ENCODE assay signal across 19 cellular contexts in genomic region chr4:82691431-82691830, GRCh38.
DNase-seq lines count a peak whose midpoint lies in the region; ATAC-seq and TF ChIP-seq lines count a peak whose summit lies in the region.
"Had no signal": no experiment of that assay in that cellular context is flagged by ENCODE, and none has a peak within 500 bp of the region (broad histone marks: within the 10 kb centered on the region; RNA-seq: fewer than 3 reads in every experiment).

No MANE protein-coding gene starts in this region.

- no peak overlapping the region for H2AFZ ChIP-seq in osteoblast (ENCODE audit: low read length)

- intact Hi-C loops in left ventricle myocardium inferior (cut with micrococcal nuclease) (no loop called here), left cardiac atrium (cut with DNase I) (no loop called here), esophagus muscularis mucosa (cut with DNase I) (no loop called here)

- H3K27me3 ChIP-seq in left ventricle myocardium inferior (ENCODE audit: low read depth) (no peaks in the 10 kb centered on the region), esophagus muscularis mucosa (no peaks in the 10 kb centered on the region), osteoblast (ENCODE audit: insufficient read depth, low read length) (no peaks in the 10 kb centered on the region)

- TF ChIP-seq EP300 in esophagus muscularis mucosa (IDR thresholded peaks at IDR 0.05): no peak

- TF ChIP-seq CTCF in left ventricle myocardium inferior (IDR thresholded peaks at IDR 0.05; ENCODE audit: borderline replicate concordance) (no peak), esophagus muscularis mucosa (IDR thresholded peaks at IDR 0.05) (no peak), osteoblast (IDR thresholded peaks at IDR 0.05; ENCODE audit: extremely low read depth, low read depth, low read length) (no peak)

- no peaks in the 10 kb centered on the region for H3K79me2 ChIP-seq in osteoblast (ENCODE audit: insufficient read depth, low read length)

- no peaks in the 10 kb centered on the region for H3K9me3 ChIP-seq in left ventricle myocardium inferior (replicated peaks)
- no peaks in the 10 kb centered on the region for H3K9me3 ChIP-seq in esophagus muscularis mucosa
- H3K9me3 ChIP-seq in osteoblast (ENCODE audit: low read depth, low read length): no peaks in the 10 kb centered on the region
- H3K9me3 ChIP-seq: A549, Caco-2 had no signal

- no peak for ATAC-seq in left cardiac atrium
- ATAC-seq: A549, HCT116 had no signal

- DNase-seq in left ventricle myocardium inferior (no peak), left cardiac atrium (no peak), EH (ENCODE audit: low read depth) (peak; percentile 32), esophagus muscularis mucosa (ENCODE audit: extremely low spot score) (peak; percentile 62), osteoblast (ENCODE audit: insufficient read length, low spot score, missing footprints) (peak; percentile 64), DMS79 treated with DMSO at 0.1 percent for 48 hours (lab: John Stamatoyannopoulos, UW) (no peak)
- no peak for DNase-seq in activated effector memory CD4-positive, alpha-beta T cell treated with Interleukin-2 at 50 U/mL for 16 hours
- DNase-seq: AML-193; Caco-2; CD4-positive, alpha-beta T cell; GF-D8; GOT3; H7; HFFc6 had no signal

- H3K4me3 ChIP-seq in left ventricle myocardium inferior: no peak overlapping the region
- H3K4me3 ChIP-seq in esophagus muscularis mucosa: no peak overlapping the region
- H3K4me3 ChIP-seq in osteoblast (ENCODE audit: insufficient read depth, low read length): no peak overlapping the region
- H3K4me3 ChIP-seq: A549 had no signal

- H3K27ac ChIP-seq in left ventricle myocardium inferior (replicated peaks): peak overlapping the region; percentile 12
- no peak overlapping the region for H3K27ac ChIP-seq in esophagus muscularis mucosa (replicated peaks in 1 of 4)
- no peak overlapping the region for H3K27ac ChIP-seq in osteoblast (ENCODE audit: low read depth, low read length)
- H3K27ac ChIP-seq: 22Rv1, A549, C4-2B, HL-60 had no signal

- no peaks in the 10 kb centered on the region for H3K36me3 ChIP-seq in left ventricle myocardium inferior
- peaks cover 0 to 14% (median 7%) of the 10 kb centered on the region in 4 donors for H3K36me3 ChIP-seq in esophagus muscularis mucosa
- H3K36me3 ChIP-seq in osteoblast (ENCODE audit: insufficient read depth, low read length): no peaks in the 10 kb centered on the region

- WGBS in esophagus muscularis mucosa: 93% methylated on average over 2 of the region's 2 CpGs

- H3K4me1 ChIP-seq in left ventricle myocardium inferior (peaks cover 8% of the 10 kb centered on the region), esophagus muscularis mucosa (no peaks in the 10 kb centered on the region), osteoblast (ENCODE audit: insufficient read depth, low read length) (no peaks in the 10 kb centered on the region)
- H3K4me1 ChIP-seq: A549 had no signal

- no peak overlapping the region for H3K4me2 ChIP-seq in osteoblast (ENCODE audit: insufficient read depth, low read length)
- H3K4me2 ChIP-seq: A549 had no signal

- no peak for TF ChIP-seq POLR2A in esophagus muscularis mucosa (IDR thresholded peaks at IDR 0.05; ENCODE audit: low read depth)

- H4K20me1 ChIP-seq in osteoblast (ENCODE audit: insufficient read depth, low read length): no peaks in the 10 kb centered on the region

Comparison
In these comparisons a context has a peak if more than half of its experiments do, and no peak if none do; other contexts are left out.
1. DNase-seq: peak in EH (single experiment), esophagus muscularis mucosa (single experiment) and osteoblast (single experiment); none in left ventricle myocardium inferior (single experiment), left cardiac atrium (single experiment), activated effector memory CD4-positive, alpha-beta T cell treated with Interleukin-2 at 50 U/mL for 16 hours (single experiment) and DMS79 treated with DMSO at 0.1 percent for 48 hours (single experiment).